In the genomic region with DNA sequence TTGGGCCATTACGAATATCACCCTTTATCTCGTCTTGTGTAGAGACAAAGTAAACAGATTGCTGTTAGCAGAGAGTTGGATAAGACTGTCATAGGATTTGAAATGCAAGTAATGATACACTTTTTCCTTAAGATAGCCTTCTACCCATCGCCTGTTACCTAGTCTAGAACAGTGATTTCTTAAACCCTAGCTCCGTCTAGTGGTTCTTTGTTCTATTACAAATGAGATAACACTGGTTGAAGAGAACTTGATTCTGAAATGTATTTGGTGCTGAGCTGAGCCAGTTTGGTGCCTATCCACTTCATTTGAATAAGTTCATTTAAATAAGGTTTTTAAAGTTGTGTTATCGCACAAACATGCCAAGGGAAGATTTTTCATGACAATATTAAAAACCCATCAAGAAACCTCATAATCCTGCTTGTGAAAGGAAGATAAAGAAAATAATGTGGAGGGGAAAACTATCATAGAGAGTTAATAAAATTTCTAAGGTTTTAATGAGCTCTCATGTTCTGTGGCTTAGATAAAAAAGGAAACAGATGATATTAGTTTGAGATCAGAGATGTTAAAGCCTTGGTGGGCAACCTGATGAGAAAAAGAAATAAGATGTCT, we compare ENCODE assay signal across 9 cellular contexts. TPM values are rescaled to one million over a fixed set of nuclear protein-coding genes. Genes with fewer than 3 reads are reported as not detected.
A peak's percentile ranks its signal among the peaks of the same experiment; 100 is the strongest.
DNase-seq lines count a peak whose midpoint lies in the region; ATAC-seq and TF ChIP-seq lines count a peak whose summit lies in the region.
"Had no signal": no experiment of that assay in that cellular context is flagged by ENCODE, and none has a peak within 500 bp of the region (broad histone marks: within the 10 kb centered on the region; RNA-seq: fewer than 3 reads in every experiment).

No MANE protein-coding gene starts in this region.

- peaks cover 14% of the 10 kb centered on the region for H3K4me1 Mint-ChIP-seq in activated T-cell treated with anti-CD3 and anti-CD28 coated beads, Interleukin-2, amount 50 U/mL, for 24 hours (ENCODE audit: low read depth)

- ATAC-seq in RWPE2 (ENCODE audit: low read depth) (peak; percentile 57; the same call in 2 of the 3 replicates), GM19035 (IDR thresholded peaks at IDR 0.05; ENCODE audit: unreplicated experiment) (no peak)

- H4K8ac ChIP-seq in neuronal stem cell (ENCODE audit: low read depth, low read length), result no peak overlapping the region

- H3K4me1 ChIP-seq in RWPE2 (ENCODE audit: insufficient read depth, poor library complexity, severe bottlenecking) (no peaks in the 10 kb centered on the region), fibroblast of lung (ENCODE audit: control insufficient read depth, extremely low read depth, insufficient read depth, low read length) (no peaks in the 10 kb centered on the region), neuronal stem cell (ENCODE audit: control insufficient read depth in 2 of 2, insufficient read depth in 1 of 2, low read depth in 1 of 2, low read length in 2 of 2) (peaks cover 3% of the 10 kb centered on the region in 2 donors)

- no peak overlapping the region for H2BK12ac ChIP-seq in neuronal stem cell (ENCODE audit: low read length)

- no peak overlapping the region for H3K27ac ChIP-seq in RWPE2 (ENCODE audit: poor library complexity, severe bottlenecking)
- no peak overlapping the region for H3K27ac ChIP-seq in fibroblast of lung (ENCODE audit: insufficient read depth, low read length)
- no peak overlapping the region for H3K27ac ChIP-seq in neuronal stem cell (replicated peaks; ENCODE audit: low read length)
- H3K27ac ChIP-seq: BLaER1 treated with 17β-estradiol and CSF1 and Interleukin-3, amounts not matched to agents 10 nM and 100 nM had no signal

- no peak overlapping the region for H2BK5ac ChIP-seq in neuronal stem cell (ENCODE audit: low read length)

- H3K9ac ChIP-seq in fibroblast of lung (ENCODE audit: insufficient read depth, low read length), result no peak overlapping the region
- H3K9ac ChIP-seq in neuronal stem cell (ENCODE audit: low read depth, low read length, poor library complexity), result no peak overlapping the region

- H4K20me1 ChIP-seq in fibroblast of lung (ENCODE audit: control insufficient read depth, extremely low read depth, insufficient read depth, low read length), result no peaks in the 10 kb centered on the region
- H4K20me1 ChIP-seq: BLaER1 treated with 17β-estradiol and CSF1 and Interleukin-3, amounts not matched to agents 10 nM and 100 nM had no signal

- H3K79me2 ChIP-seq in fibroblast of lung (ENCODE audit: control insufficient read depth, insufficient read depth, low read length), result no peaks in the 10 kb centered on the region

- H3K4ac ChIP-seq in neuronal stem cell (ENCODE audit: low read length), result no peak overlapping the region

- no peaks in the 10 kb centered on the region for H3K9me3 Mint-ChIP-seq in activated T-cell treated with anti-CD3 and anti-CD28 coated beads, Interleukin-2, amount 50 U/mL, for 24 hours

- no peak overlapping the region for H3K23ac ChIP-seq in neuronal stem cell (ENCODE audit: low read depth, low read length, poor library complexity)

- no peak overlapping the region for H3K4me3 Mint-ChIP-seq in activated T-cell treated with anti-CD3 and anti-CD28 coated beads, Interleukin-2, amount 50 U/mL, for 24 hours

- no peaks in the 10 kb centered on the region for H3K79me1 ChIP-seq in neuronal stem cell (ENCODE audit: low read depth, low read length)

- no peak overlapping the region for H4K91ac ChIP-seq in neuronal stem cell (ENCODE audit: low read depth, low read length, poor library complexity)

- TF ChIP-seq CTCF in RWPE2 (IDR thresholded peaks at IDR 0.05; ENCODE audit: poor library complexity, severe bottlenecking), result peak; percentile 66
- peak; percentile 77 for TF ChIP-seq CTCF in fibroblast of lung (conservative IDR thresholded peaks at IDR 0.05 in 1 of 2, IDR thresholded peaks at IDR 0.05 in 1 of 2; ENCODE audit: low read depth in 1 of 2, low read length in 2 of 2)

- no CpG with 5 or more reads among the region's 5 CpGs for WGBS in neuronal stem cell (ENCODE audit: extremely low coverage in 2 of 2, insufficient read length in 2 of 2, insufficient replicate concordance in 1 of 2), 2 donors

- DNase-seq in NCI-H1436 (lab: John Stamatoyannopoulos, UW), result peak; percentile 66
- DNase-seq in NCI-H1436 treated with DMSO at 0.1 percent for 48 hours (lab: John Stamatoyannopoulos, UW), result no peak
- peak; percentile 75 for DNase-seq in LHCN-M2 (ENCODE audit: low read depth)
- DNase-seq in RWPE2 (ENCODE audit: low spot score), result no peak
- DNase-seq in fibroblast of lung (ENCODE audit: low read depth in 2 of 2), result peak; percentile 62 to 71
- DNase-seq in neuronal stem cell (ENCODE audit: low spot score), result peak; percentile 23
- no peak for DNase-seq in activated T-cell treated with anti-CD3 and anti-CD28 coated beads, Interleukin-2, amount 50 U/mL, for 24 hours

- H2AFZ ChIP-seq in fibroblast of lung (ENCODE audit: low read length) (no peak overlapping the region), neuronal stem cell (ENCODE audit: low read length) (no peak overlapping the region)

- H2AK5ac ChIP-seq in neuronal stem cell (ENCODE audit: low read depth, low read length), result no peak overlapping the region

- no peak overlapping the region for H3K18ac ChIP-seq in neuronal stem cell (ENCODE audit: low read length)

- H3K9me3 ChIP-seq in RWPE2 (ENCODE audit: severe bottlenecking), result no peaks in the 10 kb centered on the region
- H3K9me3 ChIP-seq in fibroblast of lung (ENCODE audit: control insufficient read depth, insufficient read depth, low read depth, low read length), result no peaks in the 10 kb centered on the region
- no peaks in the 10 kb centered on the region for H3K9me3 ChIP-seq in neuronal stem cell (replicated peaks in 1 of 2; ENCODE audit: control insufficient read depth in 2 of 2, insufficient read depth in 1 of 2, low read depth in 1 of 2, low read length in 2 of 2)
- H3K9me3 ChIP-seq: BLaER1 treated with 17β-estradiol and CSF1 and Interleukin-3, amounts not matched to agents 10 nM and 100 nM had no signal

- H2BK120ac ChIP-seq in neuronal stem cell (ENCODE audit: low read depth, low read length), result no peak overlapping the region

- H3K27ac Mint-ChIP-seq in activated T-cell treated with anti-CD3 and anti-CD28 coated beads, Interleukin-2, amount 50 U/mL, for 24 hours, result no peak overlapping the region

- peaks cover 71% of the 10 kb centered on the region for H3K27me3 Mint-ChIP-seq in activated T-cell treated with anti-CD3 and anti-CD28 coated beads, Interleukin-2, amount 50 U/mL, for 24 hours

- H3K4me2 ChIP-seq in fibroblast of lung (ENCODE audit: extremely low read depth, insufficient read depth, low read length), result no peak overlapping the region
- no peak overlapping the region for H3K4me2 ChIP-seq in neuronal stem cell (ENCODE audit: insufficient read depth, low read length, poor library complexity, severe bottlenecking)

- H3K14ac ChIP-seq in neuronal stem cell (ENCODE audit: low read length), result no peak overlapping the region

- H2BK15ac ChIP-seq in neuronal stem cell (ENCODE audit: low read length), result no peak overlapping the region

- H3K36me3 ChIP-seq in RWPE2 (ENCODE audit: low read depth), result no peaks in the 10 kb centered on the region
- H3K36me3 ChIP-seq in fibroblast of lung (ENCODE audit: control insufficient read depth, insufficient read depth, low read length), result no peaks in the 10 kb centered on the region
- no peaks in the 10 kb centered on the region for H3K36me3 ChIP-seq in neuronal stem cell (replicated peaks in 1 of 2; ENCODE audit: control insufficient read depth in 2 of 2, insufficient read depth in 2 of 2, low read length in 2 of 2)
- H3K36me3 ChIP-seq: BLaER1 treated with 17β-estradiol and CSF1 and Interleukin-3, amounts not matched to agents 10 nM and 100 nM had no signal

- no peak overlapping the region for H3K4me3 ChIP-seq in RWPE2 (ENCODE audit: severe bottlenecking)
- H3K4me3 ChIP-seq in fibroblast of lung (replicated peaks in 1 of 4; ENCODE audit: control extremely low read depth in 1 of 4, insufficient read depth in 1 of 4, low read depth in 3 of 4, low read length in 4 of 4), result no peak overlapping the region
- H3K4me3 ChIP-seq in neuronal stem cell (ENCODE audit: low read length in 2 of 2), result no peak overlapping the region
- H3K4me3 ChIP-seq: BLaER1 treated with 17β-estradiol and CSF1 and Interleukin-3, amounts not matched to agents 10 nM and 100 nM had no signal

- no peaks in the 10 kb centered on the region for H3K36me3 Mint-ChIP-seq in activated T-cell treated with anti-CD3 and anti-CD28 coated beads, Interleukin-2, amount 50 U/mL, for 24 hours (ENCODE audit: low read depth)

- H3K27me3 ChIP-seq in RWPE2 (ENCODE audit: insufficient read depth, poor library complexity, severe bottlenecking), result peaks cover 17% of the 10 kb centered on the region
- H3K27me3 ChIP-seq in fibroblast of lung (ENCODE audit: control insufficient read depth, insufficient read depth, low read length), result peaks cover 9% of the 10 kb centered on the region
- H3K27me3 ChIP-seq in neuronal stem cell (ENCODE audit: control insufficient read depth in 3 of 3, insufficient read depth in 3 of 3, low read depth in 1 of 3, low read length in 3 of 3), result peaks cover 0 to 12% (median 0%) of the 10 kb centered on the region in 3 experiments

RNA-seq across cellular contexts. Expression of gene KCNH1, which starts 1.5 kb away (rescaled TPM):
- total RNA-seq in LHCN-M2 (2014; rRNA removed), result 6.0 and 7.5 TPM in 2 replicates
- 6.6 TPM for polyA plus RNA-seq in LHCN-M2 (2012)
- total RNA-seq in fibroblast of lung, result 0.17 and 0.26 TPM in 2 replicates
- polyA plus RNA-seq in fibroblast of lung, result 0.08 and 1.5 TPM in 2 replicates
- polyA plus RNA-seq in fibroblast of lung (2012), result 0.03 and 1.4 TPM in 2 replicates
- 0.22 and 8.1 TPM in 2 replicates for polyA minus RNA-seq in fibroblast of lung (ENCODE audit: low replicate concordance)
- 0.40 TPM for polyA plus RNA-seq in neuronal stem cell (2013, experiment 1 of 2)
- 0.42 TPM for polyA plus RNA-seq in neuronal stem cell (2013, experiment 2 of 2)

Comparison
In these comparisons a context has a peak if more than half of its experiments do, and no peak if none do; other contexts are left out.
1. DNase-seq: peak in NCI-H1436 (single experiment), LHCN-M2 (single experiment), fibroblast of lung (2 of 2) and neuronal stem cell (single experiment); none in NCI-H1436 treated with DMSO at 0.1 percent for 48 hours (single experiment), RWPE2 (single experiment) and activated T-cell treated with anti-CD3 and anti-CD28 coated beads, Interleukin-2, amount 50 U/mL, for 24 hours (single experiment).